In genomic region chr9:95771556-95772280, GRCh38 we compare ENCODE assay signal across 10 cellular contexts.
A peak's percentile ranks its signal among the peaks of the same experiment; 100 is the strongest.
DNase-seq lines count a peak whose midpoint lies in the region; ATAC-seq and TF ChIP-seq lines count a peak whose summit lies in the region.
"Had no signal": no experiment of that assay in that cellular context is flagged by ENCODE, and none has a peak within 500 bp of the region (broad histone marks: within the 10 kb centered on the region; RNA-seq: fewer than 3 reads in every experiment).

No MANE protein-coding gene starts in this region.

- peak overlapping the region; percentile 62 for H4K8ac ChIP-seq in mesenchymal stem cell (ENCODE audit: low read length)

- no peak overlapping the region for H2BK5ac ChIP-seq in mesenchymal stem cell (ENCODE audit: low read depth, low read length, poor library complexity, severe bottlenecking)

- no peak for TF ChIP-seq CTCF in tibial artery (IDR thresholded peaks at IDR 0.05)

- H3K27ac ChIP-seq in SJCRH30 (peak overlapping the region; percentile 63), ectodermal cell (ENCODE audit: insufficient read depth, low read depth, low read length, poor library complexity, severe bottlenecking) (peak overlapping the region; percentile 58), mesenchymal stem cell (ENCODE audit: low read length, poor library complexity, severe bottlenecking) (no peak overlapping the region), tibial artery (peak overlapping the region; percentile 81 to 87)

- in situ Hi-C loops in ACHN (cut with HindIII; ENCODE audit: low pct_ligation_motif_present, low pct_unique_long_range_greater_than_20kb, low sequenced_read_pairs), result no loop called here

- H2AK5ac ChIP-seq in mesenchymal stem cell (ENCODE audit: low read length, severe bottlenecking), result no peak overlapping the region

- H3K4ac ChIP-seq in mesenchymal stem cell (ENCODE audit: low read depth in 1 of 2, low read length in 2 of 2), result peak overlapping the region in 1 of 2 experiments; percentile 21

- H2BK120ac ChIP-seq in mesenchymal stem cell (ENCODE audit: low read depth, low read length), result peak overlapping the region; percentile 74

- no peak overlapping the region for H2AFZ ChIP-seq in mesenchymal stem cell (ENCODE audit: low read depth, low read length)

- no peak overlapping the region for H2BK15ac ChIP-seq in mesenchymal stem cell (ENCODE audit: low read depth, poor library complexity, severe bottlenecking)

- no peaks in the 10 kb centered on the region for H3K36me3 ChIP-seq in SJCRH30
- H3K36me3 ChIP-seq in ectodermal cell (ENCODE audit: control insufficient read depth, insufficient read depth, low read length), result no peaks in the 10 kb centered on the region
- no peaks in the 10 kb centered on the region for H3K36me3 ChIP-seq in mesenchymal stem cell (ENCODE audit: control insufficient read depth in 1 of 2, insufficient read depth in 2 of 2, low read depth in 1 of 2, low read length in 2 of 2)
- H3K36me3 ChIP-seq in tibial artery, result no peaks in the 10 kb centered on the region

- no peak overlapping the region for H3K23ac ChIP-seq in mesenchymal stem cell (ENCODE audit: low read length in 2 of 2)

- no peak for ATAC-seq in HG03045 (IDR thresholded peaks at IDR 0.05; ENCODE audit: unreplicated experiment)
- ATAC-seq: K562 had no signal

- intact Hi-C loops in tibial artery (cut with DNase I; ENCODE audit: low total_unique reads), result no loop called here

- peak overlapping the region; percentile 67 for H4K91ac ChIP-seq in mesenchymal stem cell (ENCODE audit: low read length)

- no peaks in the 10 kb centered on the region for H3K79me1 ChIP-seq in mesenchymal stem cell (replicated peaks; ENCODE audit: low read length, poor library complexity, severe bottlenecking)

- peak overlapping the region; percentile 39 for H3K4me2 ChIP-seq in mesenchymal stem cell (ENCODE audit: low read length, poor library complexity, severe bottlenecking)

- H3K4me3 ChIP-seq in SJCRH30, result peak overlapping the region; percentile 42
- H3K4me3 ChIP-seq in ectodermal cell (ENCODE audit: insufficient read depth, low read depth, low read length), result peak overlapping the region; percentile 11
- peak overlapping the region in 1 of 2 experiments; percentile 54 for H3K4me3 ChIP-seq in mesenchymal stem cell (ENCODE audit: insufficient read depth in 1 of 2, low read depth in 1 of 2, low read length in 2 of 2)
- H3K4me3 ChIP-seq in tibial artery, result no peak overlapping the region
- H3K4me3 ChIP-seq: K562 had no signal

- DNase-seq in SJCRH30, result peak; percentile 93 to 95
- peak; percentile 74 for DNase-seq in mesenchymal stem cell
- DNase-seq in tibial artery, result no peak
- DNase-seq in NCI-H1930 (lab: John Stamatoyannopoulos, UW), result no peak
- no peak for DNase-seq in ACHN
- DNase-seq: SHP77; stimulated activated CD4-positive, alpha-beta T cell treated with anti-CD3 and anti-CD28 coated beads, Interleukin-4, amount 100 ng/mL, for 1 hour had no signal

- H3K4me1 ChIP-seq in SJCRH30, result peaks cover 22% of the 10 kb centered on the region
- H3K4me1 ChIP-seq in ectodermal cell (ENCODE audit: control insufficient read depth, insufficient read depth, low read length), result peaks cover 22% of the 10 kb centered on the region
- H3K4me1 ChIP-seq in mesenchymal stem cell (ENCODE audit: control insufficient read depth, insufficient read depth, low read depth, low read length), result peaks cover 16% of the 10 kb centered on the region
- H3K4me1 ChIP-seq in tibial artery, result peaks cover 0 to 29% (median 21%) of the 10 kb centered on the region in 4 donors

- H3K9me3 ChIP-seq in SJCRH30 (replicated peaks) (no peaks in the 10 kb centered on the region), ectodermal cell (ENCODE audit: control insufficient read depth, low read length) (no peaks in the 10 kb centered on the region), mesenchymal stem cell (ENCODE audit: control insufficient read depth, low read length) (no peaks in the 10 kb centered on the region), tibial artery (no peaks in the 10 kb centered on the region)

- H2BK12ac ChIP-seq in mesenchymal stem cell (ENCODE audit: low read length in 2 of 2), result peak overlapping the region in 1 of 2 experiments; percentile 85

- H3K27me3 ChIP-seq in SJCRH30 (no peaks in the 10 kb centered on the region), ectodermal cell (ENCODE audit: control insufficient read depth, insufficient read depth, low read length, poor library complexity, severe bottlenecking) (peaks cover 26% of the 10 kb centered on the region), mesenchymal stem cell (ENCODE audit: control insufficient read depth in 1 of 2, insufficient read depth in 1 of 2, low read length in 2 of 2) (peaks cover 8 to 42% of the 10 kb centered on the region in 2 experiments), tibial artery (no peaks in the 10 kb centered on the region)

- 4 to 7% methylated on average over 20 of the region's 20 CpGs for WGBS in ectodermal cell, 2 experiments
- WGBS in mesenchymal stem cell, result 7% methylated on average over 13 of the region's 20 CpGs

- H3K9ac ChIP-seq in mesenchymal stem cell (ENCODE audit: low read length), result no peak overlapping the region

- peak overlapping the region in 1 of 2 experiments; percentile 86 for H3K18ac ChIP-seq in mesenchymal stem cell (ENCODE audit: low read depth in 1 of 2, low read length in 2 of 2)

- H3K14ac ChIP-seq in mesenchymal stem cell (ENCODE audit: low read length in 2 of 2), result no peak overlapping the region

Comparison
In these comparisons a context has a peak if more than half of its experiments do, and no peak if none do; other contexts are left out.
1. DNase-seq: peak in SJCRH30 (2 of 2) and mesenchymal stem cell (single experiment); none in tibial artery (0 of 2), NCI-H1930 (0 of 2) and ACHN (single experiment).
2. H3K4me3 ChIP-seq: peak in SJCRH30 (single experiment) and ectodermal cell (single experiment); none in tibial artery (0 of 2).